24 cellular contexts compared by ENCODE assay signal in the genomic region with DNA sequence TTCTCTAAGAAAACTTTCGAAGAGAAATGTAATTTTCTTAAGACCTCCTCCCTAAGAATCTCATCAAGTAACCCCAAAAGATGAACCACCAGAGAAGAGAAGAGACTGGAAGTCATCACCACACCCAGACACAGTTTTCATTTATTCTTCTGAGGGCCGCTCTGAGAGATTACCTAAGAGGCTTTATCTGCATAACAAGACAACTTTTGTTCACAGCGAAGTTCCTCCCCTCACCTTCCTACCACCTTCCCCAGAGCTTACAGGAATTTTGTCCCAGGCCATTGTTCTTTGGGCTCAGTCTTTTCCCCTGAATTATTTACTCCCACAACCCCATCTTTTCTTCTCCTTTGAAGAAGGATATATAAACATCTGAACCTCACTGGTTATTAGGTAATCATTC.
"Had no signal": no experiment of that assay in that cellular context is flagged by ENCODE, and none has a peak within 500 bp of the region (broad histone marks: within the 10 kb centered on the region; RNA-seq: fewer than 3 reads in every experiment).

No MANE protein-coding gene starts in this region.

- H3K4me1 Mint-ChIP-seq: activated CD4-positive, alpha-beta T cell treated with anti-CD3 and anti-CD28 coated beads, Interleukin-2, amount 10 ng/mL, durations not matched to agents 7 days and 5 days had no signal

- H3K4me3 Mint-ChIP-seq: activated CD4-positive, alpha-beta memory T cell treated with anti-CD3 and anti-CD28 coated beads for 36 hours; activated CD4-positive, alpha-beta T cell treated with anti-CD3 and anti-CD28 coated beads, Interleukin-2, amount 10 ng/mL, durations not matched to agents 7 days and 5 days; activated naive CD8-positive, alpha-beta T cell treated with anti-CD3 and anti-CD28 coated beads, Interleukin-2, amount 50 U/mL, for 24 hours; activated T-cell treated with anti-CD3 and anti-CD28 coated beads, Interleukin-2, amount 50 U/mL, for 4 hours; T-cell had no signal

- H3K36me3 ChIP-seq: ascending aorta had no signal

- H3K27ac Mint-ChIP-seq: activated CD4-positive, alpha-beta memory T cell treated with anti-CD3 and anti-CD28 coated beads for 36 hours; activated CD4-positive, alpha-beta T cell treated with anti-CD3 and anti-CD28 coated beads, Interleukin-2, amount 10 ng/mL, durations not matched to agents 7 days and 5 days; activated naive CD8-positive, alpha-beta T cell treated with anti-CD3 and anti-CD28 coated beads, Interleukin-2, amount 50 U/mL, for 24 hours; T-cell had no signal

- ATAC-seq: activated naive CD4-positive, alpha-beta T cell treated with anti-CD3 and anti-CD28 coated beads, Interleukin-2, amount 50 U/mL, for 72 hours; activated naive CD8-positive, alpha-beta T cell treated with anti-CD3 and anti-CD28 coated beads, Interleukin-2, amount 50 U/mL, for 24 hours; activated T-cell treated with anti-CD3 and anti-CD28 coated beads, Interleukin-2, amount 50 U/mL, for 4 hours; body of pancreas; T-cell had no signal

- H3K27me3 ChIP-seq: ascending aorta, body of pancreas had no signal

- H3K27ac ChIP-seq: ascending aorta, body of pancreas, SK-N-MC had no signal

- H3K27me3 Mint-ChIP-seq: activated CD4-positive, alpha-beta T cell treated with anti-CD3 and anti-CD28 coated beads, Interleukin-2, amount 10 ng/mL, durations not matched to agents 7 days and 5 days; activated naive CD8-positive, alpha-beta T cell treated with anti-CD3 and anti-CD28 coated beads, Interleukin-2, amount 50 U/mL, for 24 hours had no signal

- H3K9me3 ChIP-seq: ascending aorta, body of pancreas had no signal

- DNase-seq: activated CD4-positive, alpha-beta memory T cell treated with anti-CD3 and anti-CD28 coated beads for 36 hours; activated CD4-positive, alpha-beta T cell treated with anti-CD3 and anti-CD28 coated beads, Interleukin-2, amount 10 ng/mL, durations not matched to agents 7 days and 5 days; activated CD4-positive, CD25-positive, alpha-beta regulatory T cell; activated CD8-positive, alpha-beta memory T cell treated with anti-CD3 and anti-CD28 coated beads for 24 hours; activated effector memory CD4-positive, alpha-beta T cell treated with anti-CD3 and anti-CD28 coated beads, Interleukin-2, amount 50 U/mL, for 16 hours; activated naive CD4-positive, alpha-beta T cell treated with Interleukin-2 at 50 U/mL for 16 hours; activated naive CD8-positive, alpha-beta T cell treated with anti-CD3 and anti-CD28 coated beads, Interleukin-2, amount 50 U/mL, for 24 hours; activated T-cell treated with anti-CD3 and anti-CD28 coated beads, Interleukin-2, amount 50 U/mL, for 4 hours; amniotic stem cell; body of pancreas; central memory CD4-positive, alpha-beta T cell; Karpas-422; MM.1S; NCI-H1930; NCI-H2171 treated with DMSO at 0.1 percent for 48 hours; NCI-H226; NCI-H510A; NCI-H526 treated with DMSO at 0.1 percent for 48 hours; NCI-H82; T-cell; T1000 had no signal

- H3K9me3 Mint-ChIP-seq: activated CD4-positive, alpha-beta memory T cell treated with anti-CD3 and anti-CD28 coated beads for 36 hours; activated CD4-positive, alpha-beta T cell treated with anti-CD3 and anti-CD28 coated beads, Interleukin-2, amount 10 ng/mL, durations not matched to agents 7 days and 5 days; activated naive CD4-positive, alpha-beta T cell treated with anti-CD3 and anti-CD28 coated beads, Interleukin-2, amount 50 U/mL, for 72 hours; activated naive CD8-positive, alpha-beta T cell treated with anti-CD3 and anti-CD28 coated beads, Interleukin-2, amount 50 U/mL, for 24 hours; activated T-cell treated with anti-CD3 and anti-CD28 coated beads, Interleukin-2, amount 50 U/mL, for 4 hours; T-cell had no signal

- H3K4me1 ChIP-seq: ascending aorta, body of pancreas had no signal

- H3K36me3 Mint-ChIP-seq: activated CD4-positive, alpha-beta memory T cell treated with anti-CD3 and anti-CD28 coated beads for 36 hours; activated naive CD4-positive, alpha-beta T cell treated with anti-CD3 and anti-CD28 coated beads, Interleukin-2, amount 50 U/mL, for 72 hours; T-cell had no signal

- H3K4me3 ChIP-seq: ascending aorta, body of pancreas, SK-N-MC had no signal
